Comparison of ENCODE assay signal across 8 cellular contexts in genomic region chr2:61144697-61145268, GRCh38. TPM values are rescaled to one million over a fixed set of nuclear protein-coding genes. Genes with fewer than 3 reads are reported as not detected.
DNase-seq lines count a peak whose midpoint lies in the region; ATAC-seq and TF ChIP-seq lines count a peak whose summit lies in the region.

No MANE protein-coding gene starts in this region.

- ATAC-seq in GM19452 (IDR thresholded peaks at IDR 0.05; ENCODE audit: unreplicated experiment), result peak; percentile 90
- ATAC-seq in natural killer cell treated with Interleukin-12 subunit alpha and Interleukin-12 subunit beta and Interleukin-15 and Interleukin-18, amount 100 ng/mL, for 72 hours, result peak; percentile 94 to 96

- intact Hi-C loops in CD14-positive monocyte (cut with micrococcal nuclease), result no loop called here

- peaks cover 0 to 6% (median 0%) of the 10 kb centered on the region in 7 donors for H3K9me3 Mint-ChIP-seq in CD14-positive monocyte
- H3K9me3 Mint-ChIP-seq in natural killer cell treated with Interleukin-12 subunit alpha and Interleukin-12 subunit beta and Interleukin-15 and Interleukin-18, amount 100 ng/mL, for 72 hours, result no peaks in the 10 kb centered on the region

- peak overlapping the region; percentile 85 to 95 (median 92) for H3K27ac Mint-ChIP-seq in CD14-positive monocyte
- peak overlapping the region; percentile 85 to 92 for H3K27ac Mint-ChIP-seq in natural killer cell treated with Interleukin-12 subunit alpha and Interleukin-12 subunit beta and Interleukin-15 and Interleukin-18, amount 100 ng/mL, for 72 hours

- DNase-seq in CD14-positive monocyte (ENCODE audit: low spot score) (peak; percentile 94), HK-2 (ENCODE audit: unreplicated experiment) (peak; percentile 98), RPMI7951 (ENCODE audit: low read depth) (peak; percentile 96), activated gamma-delta T cell (lab: John Stamatoyannopoulos, UW) (peak; percentile 37), fibroblast of the conjunctiva (ENCODE audit: low read depth) (peak; percentile 98)
- DNase-seq in natural killer cell treated with Interleukin-12 subunit alpha and Interleukin-12 subunit beta and Interleukin-15 and Interleukin-18, amount 100 ng/mL, for 72 hours (ENCODE audit: low spot score), result peak; percentile 93
- peak; percentile 72 to 92 (median 87) for DNase-seq in stimulated activated naive CD4-positive, alpha-beta T cell (lab: John Stamatoyannopoulos, UW)

- peaks cover 11 to 14% of the 10 kb centered on the region in 2 donors for H3K36me3 Mint-ChIP-seq in CD14-positive monocyte
- H3K36me3 Mint-ChIP-seq in natural killer cell treated with Interleukin-12 subunit alpha and Interleukin-12 subunit beta and Interleukin-15 and Interleukin-18, amount 100 ng/mL, for 72 hours, result peaks cover 4% of the 10 kb centered on the region

- H3K4me1 Mint-ChIP-seq in CD14-positive monocyte, result no peaks in the 10 kb centered on the region
- H3K4me1 Mint-ChIP-seq in natural killer cell treated with Interleukin-12 subunit alpha and Interleukin-12 subunit beta and Interleukin-15 and Interleukin-18, amount 100 ng/mL, for 72 hours (ENCODE audit: low read depth in 2 of 2), result peaks cover 5% of the 10 kb centered on the region in 2 donors

- H3K4me3 Mint-ChIP-seq in CD14-positive monocyte, result peak overlapping the region; percentile 85 to 95
- peak overlapping the region; percentile 96 for H3K4me3 Mint-ChIP-seq in natural killer cell treated with Interleukin-12 subunit alpha and Interleukin-12 subunit beta and Interleukin-15 and Interleukin-18, amount 100 ng/mL, for 72 hours

- no peak for TF ChIP-seq CTCF in CD14-positive monocyte (IDR thresholded peaks at IDR 0.05)

- peaks cover 0 to 1% (median 0%) of the 10 kb centered on the region in 3 donors for H3K27me3 Mint-ChIP-seq in CD14-positive monocyte (ENCODE audit: low read depth in 3 of 3)
- no peaks in the 10 kb centered on the region for H3K27me3 Mint-ChIP-seq in natural killer cell treated with Interleukin-12 subunit alpha and Interleukin-12 subunit beta and Interleukin-15 and Interleukin-18, amount 100 ng/mL, for 72 hours

RNA-seq across cellular contexts. Expression of gene C2orf74, which starts 17.2 kb away (rescaled TPM):
- polyA plus RNA-seq in CD14-positive monocyte, result 10 to 100 TPM; 12.0 to 18.2 TPM
- total RNA-seq in RPMI7951 (2014; rRNA removed; shearing (Covaris generic)), result 34.5 and 36.4 TPM in 2 replicates
- total RNA-seq in natural killer cell treated with Interleukin-12 subunit alpha and Interleukin-12 subunit beta and Interleukin-15 and Interleukin-18, amount 100 ng/mL, for 72 hours, result 10 to 100 TPM in 1 of 2 donors, 1 to 10 TPM in 1; 8.3 to 10.4 TPM

Comparison
In these comparisons a context has a peak if more than half of its experiments do, and no peak if none do; other contexts are left out.
1. Peak in every context shown above with its lines: DNase-seq and ATAC-seq.
2. DNase-seq: peak in every context shown above with its lines; median percentile 98 in HK-2; 98 in fibroblast of the conjunctiva; 96 in RPMI7951; 94 in CD14-positive monocyte; 93 in natural killer cell treated with Interleukin-12 subunit alpha and Interleukin-12 subunit beta and Interleukin-15 and Interleukin-18, amount 100 ng/mL, for 72 hours; 87 in stimulated activated naive CD4-positive, alpha-beta T cell; 37 in activated gamma-delta T cell.